ENCODE assay signal across 15 cellular contexts in the genomic region with DNA sequence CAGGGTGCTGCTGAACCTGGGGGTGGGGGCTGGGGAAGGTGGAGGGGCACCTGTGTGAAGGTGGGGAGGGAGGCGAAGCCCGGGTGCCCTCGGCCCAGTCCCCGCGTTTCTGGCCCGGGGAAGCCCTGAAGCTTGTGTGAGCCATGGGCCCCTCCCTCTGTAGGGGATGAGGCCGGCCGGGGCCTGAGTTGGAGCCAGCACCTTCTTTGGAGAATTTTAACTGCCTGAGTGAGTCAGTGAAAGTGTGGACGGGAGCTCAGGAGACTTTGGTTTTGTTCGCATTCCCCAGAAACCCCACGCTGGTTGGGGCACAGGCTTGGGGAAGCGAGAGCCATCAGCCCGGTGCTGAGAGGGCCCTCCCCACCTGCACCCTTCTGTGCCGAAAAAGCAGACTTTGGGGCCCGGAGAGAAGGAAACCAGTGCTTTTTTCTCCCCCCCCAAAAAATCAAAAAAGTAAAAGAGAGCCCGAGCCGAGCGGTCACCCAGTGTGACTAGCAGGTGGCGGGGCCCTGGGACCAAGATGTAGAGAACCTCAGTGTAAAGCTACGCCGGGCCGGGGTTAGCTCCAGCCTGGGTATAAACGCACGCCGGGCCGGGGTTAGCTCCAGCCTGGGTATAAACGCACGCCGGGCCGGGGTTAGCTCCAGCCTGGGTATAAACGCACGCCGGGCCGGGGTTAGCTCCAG. TPM values are rescaled to one million over a fixed set of nuclear protein-coding genes. Genes with fewer than 3 reads are reported as not detected.
A peak's percentile ranks its signal among the peaks of the same experiment; 100 is the strongest.
DNase-seq lines count a peak whose midpoint lies in the region.
"Had no signal": no experiment of that assay in that cellular context is flagged by ENCODE, and none has a peak within 500 bp of the region (broad histone marks: within the 10 kb centered on the region; RNA-seq: fewer than 3 reads in every experiment).

No MANE protein-coding gene starts in this region.

- DNase-seq in A172 (ENCODE audit: low spot score) (peak; percentile 52), HK-2 (ENCODE audit: unreplicated experiment) (peak; percentile 39), astrocyte of the hippocampus (ENCODE audit: low read depth, low spot score) (peak; percentile 73), posterior vena cava (ENCODE audit: low spot score) (peak; percentile 62), NCI-H2107 (lab: John Stamatoyannopoulos, UW) (no peak), NCI-H2029 (lab: John Stamatoyannopoulos, UW) (no peak)
- no peak for DNase-seq in activated CD4-positive, CD25-positive, alpha-beta regulatory T cell treated with anti-CD3 and anti-CD28 coated beads, Interleukin-2, amount 50 U/mL, for 72 hours
- DNase-seq: activated CD4-positive, alpha-beta memory T cell treated with anti-CD3 and anti-CD28 coated beads for 36 hours; activated T-cell treated with anti-CD3 and anti-CD28 coated beads, Interleukin-2, amount 50 U/mL, for 72 hours; H9; NCI-H774; small intestine; stimulated activated naive CD4-positive, alpha-beta T cell treated with Interleukin-2 at 50 U/mL for 16 hours; T-cell had no signal

- intact Hi-C loops in posterior vena cava (cut with DNase I) = loop anchor here in 1 of 2 donors (5.0 kb wide), 1 partner anchor 418 kb away; no protein-coding TSS in a partner anchor

RNA-seq across cellular contexts. Expression of a gene that starts 45.1 kb away (rescaled TPM):
- 1.8 and 2.3 TPM in 2 replicates for total RNA-seq in A172 (2014; rRNA removed; shearing (Covaris generic))
- 10 to 100 TPM; 20.2 to 22.9 TPM for total RNA-seq in posterior vena cava
- total RNA-seq: frontal cortex had no signal

RNA-seq across cellular contexts. Expression of a gene that starts 59.7 kb away (rescaled TPM):
- total RNA-seq in A172 (2014; rRNA removed; shearing (Covaris generic)) = 30.7 and 55.3 TPM in 2 replicates
- 100 to 1,000 TPM; 201 to 215 TPM for total RNA-seq in posterior vena cava

Comparison
In these comparisons a context has a peak if more than half of its experiments do, and no peak if none do; other contexts are left out.
1. DNase-seq: peak in A172 (single experiment), HK-2 (single experiment), astrocyte of the hippocampus (single experiment) and posterior vena cava (single experiment); none in NCI-H2107 (single experiment), activated CD4-positive, CD25-positive, alpha-beta regulatory T cell treated with anti-CD3 and anti-CD28 coated beads, Interleukin-2, amount 50 U/mL, for 72 hours (single experiment) and NCI-H2029 (single experiment).